In the genomic region with DNA sequence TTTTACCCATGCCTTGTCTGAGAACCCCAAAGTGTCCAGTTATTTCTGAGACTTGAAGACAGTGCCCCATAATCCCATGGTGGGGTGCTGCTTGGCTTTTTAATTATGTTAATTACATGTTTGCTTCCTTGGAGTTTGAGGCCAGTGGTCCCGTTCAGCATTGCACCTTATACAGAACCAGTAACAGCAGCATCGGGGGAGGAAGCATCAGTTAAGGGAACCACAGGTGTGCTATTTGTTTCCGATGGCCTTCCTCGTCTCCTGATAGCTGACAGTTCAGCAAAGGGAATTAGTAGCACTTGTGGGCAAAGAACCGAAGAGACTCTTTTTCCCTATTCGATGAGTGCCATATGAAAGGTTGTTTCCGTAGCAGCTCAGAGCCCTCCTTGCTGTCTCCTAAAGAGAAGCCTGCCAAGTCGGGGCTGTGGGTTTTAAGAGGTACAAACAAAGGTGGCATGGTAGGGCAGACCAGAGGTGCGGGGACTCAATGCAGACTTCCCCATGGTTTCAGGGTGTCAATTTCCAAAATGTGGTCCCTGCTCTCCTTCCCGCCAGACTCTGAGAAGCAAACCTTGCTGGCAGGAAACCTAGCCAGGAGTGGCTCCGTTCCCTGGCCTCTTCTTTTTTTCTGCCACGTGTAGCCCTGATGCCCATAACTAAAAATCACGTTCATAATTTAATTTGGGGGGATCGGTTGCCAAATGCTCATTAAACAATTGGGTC, we compare ENCODE assay signal across 14 cellular contexts.
DNase-seq lines count a peak whose midpoint lies in the region; ATAC-seq, FAIRE-seq and TF ChIP-seq lines count a peak whose summit lies in the region.
"Had no signal": no experiment of that assay in that cellular context is flagged by ENCODE, and none has a peak within 500 bp of the region (broad histone marks: within the 10 kb centered on the region; RNA-seq: fewer than 3 reads in every experiment).

No MANE protein-coding gene starts in this region.

- no peak overlapping the region; the same call in 1 of the 2 replicates for H2BK12ac ChIP-seq in H1 (ENCODE audit: low read depth, low read length)

- no peak for TF ChIP-seq RAD21 in H1 (IDR thresholded peaks at IDR 0.05 in 1 of 2, conservative IDR thresholded peaks at IDR 0.05 in 1 of 2; ENCODE audit: low read depth in 2 of 2, low read length in 2 of 2)

- H3K14ac ChIP-seq in H1 (ENCODE audit: insufficient read length): no peak overlapping the region

- H2BK5ac ChIP-seq in H1 (ENCODE audit: low read depth, low read length): no peak overlapping the region

- H3K4me3 ChIP-seq in right atrium auricular region (no peak overlapping the region), H1 (ENCODE audit: extremely low read depth in 1 of 4, insufficient read depth in 2 of 4, low read depth in 3 of 4, low read length in 4 of 4) (no peak overlapping the region), sigmoid colon (no peak overlapping the region)

- H3K9me3 ChIP-seq in right atrium auricular region: no peaks in the 10 kb centered on the region
- H3K9me3 ChIP-seq in H1 (ENCODE audit: insufficient read depth in 2 of 2, low read depth in 1 of 2, low read length in 1 of 2): no peaks in the 10 kb centered on the region
- no peaks in the 10 kb centered on the region for H3K9me3 ChIP-seq in sigmoid colon

- H3K27ac ChIP-seq in right atrium auricular region (no peak overlapping the region), H1 (ENCODE audit: low read depth, low read length) (no peak overlapping the region), sigmoid colon (no peak overlapping the region)
- H3K27ac ChIP-seq: 22Rv1, HL-60 had no signal

- H4K20me1 ChIP-seq in H1 (replicated peaks in 1 of 2; ENCODE audit: control insufficient read depth in 1 of 2, insufficient read depth in 2 of 2, low read length in 2 of 2): no peaks in the 10 kb centered on the region

- 84% methylated on average over 14 of the region's 14 CpGs; no CpG with 5 or more reads in 1 of the 2 experiments for WGBS in H1 (ENCODE audit: extremely low coverage in 1 of 2, insufficient coverage in 1 of 2, insufficient read length in 1 of 2, insufficient replicate concordance in 2 of 2, low coverage in 1 of 2, low lambda C conversion rate in 2 of 2, missing lambda C conversion rate in 1 of 2), 2 experiments
- 77 to 81% methylated on average over 14 of the region's 14 CpGs for WGBS in sigmoid colon, 2 donors

- DNase-seq in right atrium auricular region (ENCODE audit: low spot score) (peak; percentile 28), Right ventricle myocardium superior (no peak), H1 (ENCODE audit: low read depth in 1 of 2, low spot score in 2 of 2) (no peak), islet precursor cell (peak; percentile 46), sigmoid colon (peak; percentile 24), CD1c-positive myeloid dendritic cell (ENCODE audit: extremely low spot score) (no peak), NCI-H1417 treated with DMSO at 0.1 percent for 48 hours (lab: John Stamatoyannopoulos, UW) (no peak)
- DNase-seq: Calu3; CD4-positive, CD25-positive, alpha-beta regulatory T cell; DMS 273 treated with DMSO at 0.1 percent for 48 hours had no signal

- H3K18ac ChIP-seq in H1 (ENCODE audit: extremely low read depth, low read length): no peak overlapping the region

- H3K27me3 ChIP-seq in right atrium auricular region (no peaks in the 10 kb centered on the region), H1 (replicated peaks in 1 of 4; ENCODE audit: control insufficient read depth in 3 of 4, extremely low read depth in 1 of 4, insufficient read depth in 3 of 4, low read length in 3 of 4) (no peaks in the 10 kb centered on the region), sigmoid colon (no peaks in the 10 kb centered on the region)

- H4K8ac ChIP-seq in H1 (ENCODE audit: extremely low read depth, insufficient read depth, low read length): no peak overlapping the region

- H2AFZ ChIP-seq in H1 (ENCODE audit: low read length): peak overlapping the region; percentile 84

- no peak overlapping the region for H3K56ac ChIP-seq in H1 (replicated peaks; ENCODE audit: insufficient read length, low read depth, low read length)

- TF ChIP-seq POLR2A in H1 (IDR thresholded peaks at IDR 0.05; ENCODE audit: control extremely low read depth in 1 of 2, low read depth in 2 of 2, low read length in 2 of 2): no peak
- no peak for TF ChIP-seq POLR2A in sigmoid colon (IDR thresholded peaks at IDR 0.05)

- H2BK15ac ChIP-seq in H1 (ENCODE audit: low read length): no peak overlapping the region

- intact Hi-C loops in Right ventricle myocardium superior (cut with DNase I) (no loop called here), sigmoid colon (cut with DNase I) (no loop called here)

- CTCF ChIA-PET in H1 (lab: Charles Lee; ENCODE audit: partially characterized antibody): interaction anchor here (0.9 to 4.5 kb wide), 4 partner anchors 13 to 39 kb away, joined by 3 to 22 read pairs (median 4); no protein-coding TSS in a partner anchor

- H3K79me2 ChIP-seq in H1 (ENCODE audit: control insufficient read depth in 1 of 2, insufficient read depth in 2 of 2, low read length in 2 of 2): no peaks in the 10 kb centered on the region

- no peak overlapping the region for H3K23ac ChIP-seq in H1 (ENCODE audit: insufficient read length)

- no peaks in the 10 kb centered on the region for H3K23me2 ChIP-seq in H1 (ENCODE audit: low read depth, low read length)

- H4K91ac ChIP-seq in H1 (replicated peaks; ENCODE audit: insufficient read length, low read length): no peak overlapping the region

- H3K4me1 ChIP-seq in right atrium auricular region (no peaks in the 10 kb centered on the region), H1 (replicated peaks in 1 of 4; ENCODE audit: control insufficient read depth in 3 of 4, insufficient read depth in 4 of 4, low read length in 3 of 4) (peaks cover 0 to 5% (median 2%) of the 10 kb centered on the region in 4 experiments; a peak in 2 of 7 replicates), sigmoid colon (no peaks in the 10 kb centered on the region)

- no peak overlapping the region for H2BK120ac ChIP-seq in H1 (replicated peaks; ENCODE audit: low read depth, low read length)

- H3K36me3 ChIP-seq in right atrium auricular region (no peaks in the 10 kb centered on the region), H1 (ENCODE audit: control insufficient read depth in 2 of 4, insufficient read depth in 4 of 4, low read length in 3 of 4) (no peaks in the 10 kb centered on the region), sigmoid colon (no peaks in the 10 kb centered on the region)

- no peak overlapping the region for H3K9ac ChIP-seq in H1 (replicated peaks in 1 of 4; ENCODE audit: extremely low read depth in 1 of 4, low read depth in 3 of 4, low read length in 3 of 4)

- ATAC-seq in Right ventricle myocardium superior (ENCODE audit: poor library complexity) (no peak), GM19328 (IDR thresholded peaks at IDR 0.05; ENCODE audit: unreplicated experiment) (no peak)
- ATAC-seq: HCT116 had no signal

- FAIRE-seq in H1 (lab: Jason Lieb, UNC): peak; percentile 36

- H3K4ac ChIP-seq in H1 (replicated peaks; ENCODE audit: insufficient read length, low read depth, low read length): no peak overlapping the region

- no peak overlapping the region for H2AK5ac ChIP-seq in H1 (ENCODE audit: low read depth, low read length)

- TF ChIP-seq EP300 in H1 (IDR thresholded peaks at IDR 0.05; ENCODE audit: borderline replicate concordance in 1 of 2, low read depth in 2 of 2, low read length in 2 of 2): no peak
- TF ChIP-seq EP300 in sigmoid colon (IDR thresholded peaks at IDR 0.05): no peak

- H3K4me2 ChIP-seq in H1 (ENCODE audit: insufficient read depth in 1 of 2, low read depth in 2 of 2, low read length in 2 of 2): no peak overlapping the region

- H3K79me1 ChIP-seq in H1 (ENCODE audit: low read depth, low read length): no peaks in the 10 kb centered on the region

- no peak overlapping the region for H4K5ac ChIP-seq in H1 (ENCODE audit: insufficient read length, low read depth, low read length)

- H2BK20ac ChIP-seq in H1 (ENCODE audit: low read length): no peak overlapping the region; the same call in 1 of the 2 replicates

- TF ChIP-seq CTCF in right atrium auricular region (IDR thresholded peaks at IDR 0.05) (no peak), H1 (IDR thresholded peaks at IDR 0.05; ENCODE audit: control extremely low read depth in 1 of 3, insufficient read depth in 1 of 3, low read depth in 1 of 3, low read length in 3 of 3) (no peak), sigmoid colon (IDR thresholded peaks at IDR 0.05) (no peak)

- POLR2A ChIA-PET in H1 (lab: Charles Lee; ENCODE audit: partially characterized antibody): interaction anchor here (0.6 to 1.0 kb wide), 2 partner anchors 20 to 483 kb away, joined by 3 to 4 read pairs; no protein-coding TSS in a partner anchor

TF ChIP-seq in H1, 55 proteins besides CTCF, POLR2A, EP300 and RAD21:
- TF ChIP-seq SP4 (IDR thresholded peaks at IDR 0.05; ENCODE audit: low read length) (no peak), EGR1 (IDR thresholded peaks at IDR 0.05; ENCODE audit: borderline replicate concordance, low read depth, low read length) (no peak), FOSL1 (IDR thresholded peaks at IDR 0.05; ENCODE audit: insufficient read depth, low read depth, low read length) (no peak), TCF12 (IDR thresholded peaks at IDR 0.05; ENCODE audit: low read depth, low read length) (0 out of 2 replicates have a peak, but pooled peaks have one; percentile 14), SAP30 (IDR thresholded peaks at IDR 0.05; ENCODE audit: insufficient read depth, insufficient replicate concordance, low read length) (no peak), MAX (IDR thresholded peaks at IDR 0.05) (no peak), NANOG (IDR thresholded peaks at IDR 0.05; ENCODE audit: insufficient read depth, low read depth, low read length, poor library complexity, severe bottlenecking) (peak; percentile 78)
- TF ChIP-seq, protein P1, sequence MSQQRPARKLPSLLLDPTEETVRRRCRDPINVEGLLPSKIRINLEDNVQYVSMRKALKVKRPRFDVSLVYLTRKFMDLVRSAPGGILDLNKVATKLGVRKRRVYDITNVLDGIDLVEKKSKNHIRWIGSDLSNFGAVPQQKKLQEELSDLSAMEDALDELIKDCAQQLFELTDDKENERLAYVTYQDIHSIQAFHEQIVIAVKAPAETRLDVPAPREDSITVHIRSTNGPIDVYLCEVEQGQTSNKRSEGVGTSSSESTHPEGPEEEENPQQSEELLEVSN (IDR thresholded peaks at IDR 0.05): peak; percentile 66; the same call in 1 of the 2 replicates

Comparison
In these comparisons a context has a peak if more than half of its experiments do, and no peak if none do; other contexts are left out.
1. DNase-seq: peak in right atrium auricular region (single experiment), islet precursor cell (single experiment) and sigmoid colon (single experiment); none in Right ventricle myocardium superior (single experiment), H1 (0 of 2), CD1c-positive myeloid dendritic cell (single experiment) and NCI-H1417 treated with DMSO at 0.1 percent for 48 hours (single experiment).